In genomic region chr3:193592841-193593665, GRCh38 we compare ENCODE assay signal across 2 cellular contexts.
TF ChIP-seq lines count a peak whose summit lies in the region.

Gene OPA1 (plus strand): TSS chr3:193593208. CDS start chr3:193593378, 170 bp downstream.

TF ChIP-seq in IMR-90, 13 proteins besides CTCF, POLR2A, EP300 and RAD21:
- TF ChIP-seq MAFK (IDR thresholded peaks at IDR 0.05; ENCODE audit: low read depth, low read length): no peak
- no peak for TF ChIP-seq RFX5 (IDR thresholded peaks at IDR 0.05; ENCODE audit: low read depth, low read length)
- no peak for TF ChIP-seq SMC3 (IDR thresholded peaks at IDR 0.05; ENCODE audit: low read depth, low read length)
- peak; percentile 58; the same call in 1 of the 2 replicates for TF ChIP-seq BHLHE40 (IDR thresholded peaks at IDR 0.05; ENCODE audit: low read depth, low read length)
- TF ChIP-seq MAZ (IDR thresholded peaks at IDR 0.05; ENCODE audit: borderline replicate concordance, low read depth, low read length): peak; percentile 74; the same call in 1 of the 2 replicates
- TF ChIP-seq RCOR1 (IDR thresholded peaks at IDR 0.05; ENCODE audit: insufficient replicate concordance, low read length): no peak
- peak; percentile 51 for TF ChIP-seq CEBPB (IDR thresholded peaks at IDR 0.05; ENCODE audit: low read depth, low read length)
- TF ChIP-seq, protein P1, sequence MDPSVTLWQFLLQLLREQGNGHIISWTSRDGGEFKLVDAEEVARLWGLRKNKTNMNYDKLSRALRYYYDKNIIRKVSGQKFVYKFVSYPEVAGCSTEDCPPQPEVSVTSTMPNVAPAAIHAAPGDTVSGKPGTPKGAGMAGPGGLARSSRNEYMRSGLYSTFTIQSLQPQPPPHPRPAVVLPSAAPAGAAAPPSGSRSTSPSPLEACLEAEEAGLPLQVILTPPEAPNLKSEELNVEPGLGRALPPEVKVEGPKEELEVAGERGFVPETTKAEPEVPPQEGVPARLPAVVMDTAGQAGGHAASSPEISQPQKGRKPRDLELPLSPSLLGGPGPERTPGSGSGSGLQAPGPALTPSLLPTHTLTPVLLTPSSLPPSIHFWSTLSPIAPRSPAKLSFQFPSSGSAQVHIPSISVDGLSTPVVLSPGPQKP (IDR thresholded peaks at IDR 0.05; ENCODE audit: borderline replicate concordance, low read depth, low read length): no peak
- TF ChIP-seq, protein P2, sequence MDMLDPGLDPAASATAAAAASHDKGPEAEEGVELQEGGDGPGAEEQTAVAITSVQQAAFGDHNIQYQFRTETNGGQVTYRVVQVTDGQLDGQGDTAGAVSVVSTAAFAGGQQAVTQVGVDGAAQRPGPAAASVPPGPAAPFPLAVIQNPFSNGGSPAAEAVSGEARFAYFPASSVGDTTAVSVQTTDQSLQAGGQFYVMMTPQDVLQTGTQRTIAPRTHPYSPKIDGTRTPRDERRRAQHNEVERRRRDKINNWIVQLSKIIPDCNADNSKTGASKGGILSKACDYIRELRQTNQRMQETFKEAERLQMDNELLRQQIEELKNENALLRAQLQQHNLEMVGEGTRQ (IDR thresholded peaks at IDR 0.05; ENCODE audit: low read depth, low read length): peak; percentile 34; the same call in 1 of the 2 replicates
- TF ChIP-seq FOS (IDR thresholded peaks at IDR 0.05; ENCODE audit: low read depth, low read length): 0 out of 2 replicates have a peak, but pooled peaks have one; percentile 21
- no peak for TF ChIP-seq NFE2L2 (IDR thresholded peaks at IDR 0.05; ENCODE audit: low read depth, low read length)
- TF ChIP-seq MXI1 (IDR thresholded peaks at IDR 0.05; ENCODE audit: borderline replicate concordance, low read depth, low read length): no peak
- no peak for TF ChIP-seq CHD1 (IDR thresholded peaks at IDR 0.05; ENCODE audit: low read depth, low read length)

TF ChIP-seq in endothelial cell of umbilical vein, 7 proteins besides CTCF, POLR2A, EP300 and RAD21:
- TF ChIP-seq POLR2AphosphoS5 (IDR thresholded peaks at IDR 0.05; ENCODE audit: insufficient read depth, low read depth, low read length) (peak; percentile 85), MAX (IDR thresholded peaks at IDR 0.05; ENCODE audit: insufficient read depth, insufficient read length) (peak; percentile 46), JUN (IDR thresholded peaks at IDR 0.05; ENCODE audit: borderline replicate concordance, insufficient read depth, insufficient read length, low read depth) (no peak), GATA2 (IDR thresholded peaks at IDR 0.05; ENCODE audit: insufficient read depth, insufficient read length, low read depth, low read length) (no peak), MYC (IDR thresholded peaks at IDR 0.05; ENCODE audit: low read depth, low read length) (peak; percentile 32)
